In the genomic region with DNA sequence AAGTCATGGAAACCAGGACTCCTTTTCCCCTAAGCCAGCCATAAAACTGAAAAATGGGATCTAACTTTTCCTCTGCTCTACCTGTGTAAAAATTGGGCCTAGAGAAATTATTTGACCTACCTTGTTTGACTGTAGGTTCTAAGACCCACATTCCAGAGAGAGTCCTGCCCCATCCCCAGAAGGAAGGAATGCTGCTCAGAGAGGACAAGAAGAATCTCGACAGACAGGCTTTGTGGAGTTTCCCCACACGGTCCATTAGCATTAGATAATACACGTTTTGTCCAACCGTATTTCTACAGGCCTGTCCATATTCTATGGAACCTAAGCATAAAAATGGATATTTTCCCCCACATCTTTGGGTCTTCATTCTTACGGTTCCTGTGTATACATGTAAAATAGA, we compare ENCODE assay signal across 23 cellular contexts.
"Had no signal": no experiment of that assay in that cellular context is flagged by ENCODE, and none has a peak within 500 bp of the region (broad histone marks: within the 10 kb centered on the region; RNA-seq: fewer than 3 reads in every experiment).

No MANE protein-coding gene starts in this region.

- DNase-seq: dorsolateral prefrontal cortex; effector CD4-positive, alpha-beta T cell; esophagus squamous epithelium; foreskin melanocyte; glutamatergic neuron; heart right ventricle; hypothalamus; immature natural killer cell; mucosa of descending colon; naive B cell; right lobe of liver; small intestine; stimulated activated CD4-positive, alpha-beta T cell treated with anti-CD3 and anti-CD28 coated beads, Interleukin-12 subunit alpha, Interleukin-12 subunit beta, amount 100 ng/mL, for 4 hours; stimulated activated CD4-positive, alpha-beta T cell treated with anti-CD3 and anti-CD28 coated beads, Interleukin-1b, Interleukin-23, amount 100 ng/mL, for 48 hours; stimulated activated CD4-positive, alpha-beta T cell treated with anti-CD3 and anti-CD28 coated beads, Interleukin-4, amount 100 ng/mL, for 1 hour; stimulated activated CD8-positive, alpha-beta memory T cell treated with anti-CD3 and anti-CD28 coated beads, Interleukin-4, amount 100 ng/mL, for 48 hours; stimulated activated naive CD4-positive, alpha-beta T cell; stimulated activated naive CD8-positive, alpha-beta T cell treated with anti-CD3 and anti-CD28 coated beads, Interleukin-15, amount 100 ng/mL, for 72 hours; transverse colon had no signal

- H3K4me2 ChIP-seq: neural progenitor cell had no signal

- H3K79me2 ChIP-seq: parathyroid adenoma had no signal

- H3K9ac ChIP-seq: neural progenitor cell, parathyroid adenoma had no signal

- H3K27me3 ChIP-seq: esophagus squamous epithelium, heart right ventricle, neural progenitor cell, right lobe of liver, suprapubic skin, transverse colon had no signal

- H3K4me1 ChIP-seq: esophagus squamous epithelium, neural progenitor cell, parathyroid adenoma, suprapubic skin, transverse colon had no signal

- H3K27ac ChIP-seq: dorsolateral prefrontal cortex, esophagus squamous epithelium, heart right ventricle, neural progenitor cell, parathyroid adenoma, right lobe of liver, suprapubic skin, transverse colon had no signal

- H3K36me3 ChIP-seq: esophagus squamous epithelium, heart right ventricle, neural progenitor cell, right lobe of liver, suprapubic skin, transverse colon had no signal

- H3K9me3 ChIP-seq: esophagus squamous epithelium, heart right ventricle, mucosa of descending colon, right lobe of liver, suprapubic skin, transverse colon had no signal

- H2AFZ ChIP-seq: neural progenitor cell, parathyroid adenoma had no signal

- H3K4me3 ChIP-seq: dorsolateral prefrontal cortex, esophagus squamous epithelium, heart right ventricle, lung, mucosa of descending colon, neural progenitor cell, right lobe of liver, suprapubic skin, transverse colon had no signal
